20 cellular contexts compared by ENCODE assay signal in genomic region chr2:240791821-240792657, GRCh38. TPM values are rescaled to one million over a fixed set of nuclear protein-coding genes. Genes with fewer than 3 reads are reported as not detected.
DNase-seq lines count a peak whose midpoint lies in the region; ATAC-seq and TF ChIP-seq lines count a peak whose summit lies in the region.
"Had no signal": no experiment of that assay in that cellular context is flagged by ENCODE, and none has a peak within 500 bp of the region (broad histone marks: within the 10 kb centered on the region; RNA-seq: fewer than 3 reads in every experiment).

No MANE protein-coding gene starts in this region.

- no peak overlapping the region for H4K91ac ChIP-seq in IMR-90 (ENCODE audit: insufficient read depth, low read depth, low read length)

- TF ChIP-seq CTCF in IMR-90 (conservative IDR thresholded peaks at IDR 0.05; ENCODE audit: low read depth, low read length), result no peak

- H2BK5ac ChIP-seq in IMR-90 (ENCODE audit: low read depth, low read length, poor library complexity, severe bottlenecking), result no peak overlapping the region

- WGBS in IMR-90 (ENCODE audit: extremely low coverage in 2 of 2, insufficient read length in 1 of 2), 2 experiments, result 20% methylated on average over 1 of the region's 16 CpGs; no CpG with 5 or more reads in 1 of the 2 experiments

- no peak for TF ChIP-seq POLR2A in IMR-90 (IDR thresholded peaks at IDR 0.05; ENCODE audit: low read depth, low read length)

- H3K36me3 ChIP-seq in IMR-90 (ENCODE audit: control insufficient read depth, insufficient read depth, low read length), result no peaks in the 10 kb centered on the region
- H3K36me3 ChIP-seq: tibial artery had no signal

- H3K27me3 ChIP-seq in IMR-90 (ENCODE audit: control insufficient read depth, insufficient read depth, low read length), result peaks cover 35% of the 10 kb centered on the region
- H3K27me3 ChIP-seq: pancreas had no signal

- ATAC-seq in IMR-90 (ENCODE audit: low read depth) (peak; percentile 40), left lobe of liver (no peak), GM21423 (IDR thresholded peaks at IDR 0.05; ENCODE audit: unreplicated experiment) (no peak)
- ATAC-seq: HCT116 had no signal

- BruUV-seq in IMR-90 (replicated peaks; lab: Mats Ljungman, UMichigan), result no TSS peak

- H2BK20ac ChIP-seq in IMR-90 (ENCODE audit: low read depth, low read length), result no peak overlapping the region

- no peak overlapping the region for H3K56ac ChIP-seq in IMR-90 (ENCODE audit: extremely low read depth, insufficient read depth, low read length)

- intact Hi-C loops in IMR-90 (cut with micrococcal nuclease), result no loop called here

- H4K8ac ChIP-seq in IMR-90 (ENCODE audit: low read depth in 2 of 2, low read length in 2 of 2), result no peak overlapping the region

- H2AFZ ChIP-seq in IMR-90 (replicated peaks; ENCODE audit: low read length, poor library complexity), result no peak overlapping the region
- H2AFZ ChIP-seq: PC-9 had no signal

- POLR2A ChIA-PET in IMR-90 (lab: Charles Lee; ENCODE audit: unreplicated experiment), result no interaction called here

- H3K27ac ChIP-seq in IMR-90 (ENCODE audit: insufficient read depth, low read length) (no peak overlapping the region), angular gyrus (ENCODE audit: low read depth, low read length) (peak overlapping the region; percentile 44)
- H3K27ac ChIP-seq: C4-2B, KMS-11, pancreas, PC-9, tibial artery had no signal

- H3K9ac ChIP-seq in IMR-90 (ENCODE audit: low read depth, low read length), result no peak overlapping the region
- H3K9ac ChIP-seq: KMS-11 had no signal

- no peak overlapping the region for H2BK15ac ChIP-seq in IMR-90 (ENCODE audit: low read depth, low read length)

- no peak overlapping the region for H3K23ac ChIP-seq in IMR-90 (ENCODE audit: low read depth, low read length)

- dilution Hi-C loops in IMR-90 (cut with HindIII; ENCODE audit: low sequenced_read_pairs, unreplicated experiment), result no loop called here

- H4K5ac ChIP-seq in IMR-90 (ENCODE audit: low read depth, low read length), result no peak overlapping the region

- no peak overlapping the region for H2AK5ac ChIP-seq in IMR-90 (ENCODE audit: low read depth, low read length)

- CTCF ChIA-PET in IMR-90 (lab: Yijun Ruan, JAX), result no interaction called here

- no peak for TF ChIP-seq RAD21 in IMR-90 (IDR thresholded peaks at IDR 0.05; ENCODE audit: low read length)

- H3K4me2 ChIP-seq in IMR-90 (ENCODE audit: low read depth, low read length), result no peak overlapping the region
- H3K4me2 ChIP-seq: KMS-11, PC-9 had no signal

- no peaks in the 10 kb centered on the region for H3K9me1 ChIP-seq in IMR-90 (ENCODE audit: insufficient read depth, low read length)

- no peaks in the 10 kb centered on the region for H3K4me1 ChIP-seq in IMR-90 (ENCODE audit: control insufficient read depth, insufficient read depth, low read length)
- H3K4me1 ChIP-seq: tibial artery had no signal

- in situ Hi-C loops in IMR-90 (cut with MboI; ENCODE audit: low sequenced_read_pairs), result no loop called here

- H3K9me3 ChIP-seq in IMR-90 (ENCODE audit: control insufficient read depth, insufficient read depth, low read length), result no peaks in the 10 kb centered on the region
- H3K9me3 ChIP-seq: pancreas, tibial artery had no signal

- H3K14ac ChIP-seq in IMR-90 (replicated peaks; ENCODE audit: low read depth, low read length), result no peak overlapping the region

- H3K18ac ChIP-seq in IMR-90 (ENCODE audit: low read depth, low read length), result no peak overlapping the region

- H2BK120ac ChIP-seq in IMR-90 (ENCODE audit: low read depth, low read length), result no peak overlapping the region

- H2AK9ac ChIP-seq in IMR-90 (replicated peaks; ENCODE audit: low read depth, low read length, poor library complexity), result no peak overlapping the region

- H3K79me1 ChIP-seq in IMR-90 (ENCODE audit: low read depth in 1 of 2, low read length in 2 of 2), result no peaks in the 10 kb centered on the region

- no peaks in the 10 kb centered on the region for H4K20me1 ChIP-seq in IMR-90 (ENCODE audit: insufficient read depth, low read length)

- H3K4me3 ChIP-seq in IMR-90 (ENCODE audit: insufficient read depth, low read depth, low read length), result no peak overlapping the region
- H3K4me3 ChIP-seq: pancreas, PC-9, tibial artery had no signal

- no peak for DNase-seq in IMR-90
- peak in 36 of 51 donors; percentile 22 to 89 (median 64) for DNase-seq in hypothalamus (lab: John Stamatoyannopoulos, UW)
- DNase-seq in retina, result peak; percentile 58
- DNase-seq in NCI-H2107 treated with DMSO at 0.1 percent for 48 hours (lab: John Stamatoyannopoulos, UW; ENCODE audit: unreplicated experiment), result no peak
- DNase-seq in left lobe of liver (ENCODE audit: low spot score), result no peak
- DNase-seq: activated B cell treated with CpG ODN at 0.5 μM for 24 hours; activated T-cell treated with anti-CD3 and anti-CD28 coated beads, Interleukin-2, amount 50 U/mL, for 1 hour; amniotic stem cell; DND-41; mesenchymal stem cell; NCI-H1105; NCI-H446; PC-9; tibial artery had no signal

- no peak overlapping the region for H3K4ac ChIP-seq in IMR-90 (ENCODE audit: low read depth, low read length)

TF ChIP-seq in IMR-90, 13 proteins besides CTCF, POLR2A, EP300 and RAD21:
- TF ChIP-seq MAFK (IDR thresholded peaks at IDR 0.05; ENCODE audit: low read depth, low read length) (no peak), BHLHE40 (IDR thresholded peaks at IDR 0.05; ENCODE audit: low read depth, low read length) (no peak), FOS (IDR thresholded peaks at IDR 0.05; ENCODE audit: low read depth, low read length) (no peak), CEBPB (IDR thresholded peaks at IDR 0.05; ENCODE audit: low read depth, low read length) (no peak), ELK1 (IDR thresholded peaks at IDR 0.05; ENCODE audit: borderline replicate concordance, low read depth, low read length) (no peak), MAZ (IDR thresholded peaks at IDR 0.05; ENCODE audit: borderline replicate concordance, low read depth, low read length) (no peak)

RNA-seq across cellular contexts. Expression of gene KIF1A, which starts 28.0 kb away (rescaled TPM):
- total RNA-seq in IMR-90 (2012; rRNA removed) (under 0.01 TPM in 1 of 2 replicates, not detected in the other), left lobe of liver (1.1 TPM)
- not detected in 2 replicates for polyA plus RNA-seq in IMR-90 (2012; rRNA removed)
- not detected in 2 replicates for polyA plus RNA-seq in IMR-90 (2012; cell fraction: cytosol; rRNA removed)
- 0.01 TPM in 2 replicates for polyA plus RNA-seq in IMR-90 (2012; cell fraction: nucleus; rRNA removed; ENCODE audit: low replicate concordance)
- total RNA-seq: activated B cell treated with CpG ODN at 0.5 μM for 24 hours, PC-9 had no signal

Comparison
In these comparisons a context has a peak if more than half of its experiments do, and no peak if none do; other contexts are left out.
1. DNase-seq: peak in hypothalamus (36 of 51) and retina (single experiment); none in IMR-90 (single experiment), NCI-H2107 treated with DMSO at 0.1 percent for 48 hours (single experiment) and left lobe of liver (single experiment).